ENCODE assay signal across 19 cellular contexts in the genomic region with DNA sequence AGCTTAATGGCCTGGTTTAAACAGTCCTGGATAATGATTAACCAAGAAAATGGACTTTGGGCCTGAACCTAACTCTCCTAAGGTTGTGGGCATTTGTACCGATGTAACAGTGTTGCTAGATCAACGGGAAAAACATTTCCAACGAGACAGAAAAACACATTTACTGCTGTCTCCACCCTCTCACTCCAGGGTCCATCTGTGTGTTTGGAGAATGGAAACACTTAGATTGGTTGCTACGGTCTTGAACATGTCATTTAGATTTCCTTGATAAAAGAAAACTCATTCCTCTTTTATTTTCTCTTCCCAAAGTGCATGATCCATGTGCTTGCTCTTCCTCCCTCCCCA.
DNase-seq lines count a peak whose midpoint lies in the region; ATAC-seq, FAIRE-seq and TF ChIP-seq lines count a peak whose summit lies in the region.
"Had no signal": no experiment of that assay in that cellular context is flagged by ENCODE, and none has a peak within 500 bp of the region (broad histone marks: within the 10 kb centered on the region; RNA-seq: fewer than 3 reads in every experiment).

No MANE protein-coding gene starts in this region.

- H3K4me1 ChIP-seq in hepatocyte (ENCODE audit: insufficient read depth) (peaks cover 29% of the 10 kb centered on the region), mucosa of stomach (ENCODE audit: control insufficient read depth, insufficient read depth, low read length) (peaks cover 39% of the 10 kb centered on the region)
- H3K4me1 ChIP-seq: thyroid gland had no signal

- H3K4me3 ChIP-seq in hepatocyte, result no peak overlapping the region
- H3K4me3 ChIP-seq in mucosa of stomach (ENCODE audit: low read length), result no peak overlapping the region
- H3K4me3 ChIP-seq: heart right ventricle, thyroid gland had no signal

- FAIRE-seq in RCC 7860 (lab: Jason Lieb, UNC), result peak; percentile 82
- FAIRE-seq: GM12892 had no signal

- peak overlapping the region; percentile 63 for H3K4me2 ChIP-seq in hepatocyte

- H3K27me3 ChIP-seq in hepatocyte (no peaks in the 10 kb centered on the region), mucosa of stomach (ENCODE audit: control insufficient read depth, insufficient read depth, low read length) (no peaks in the 10 kb centered on the region)
- H3K27me3 ChIP-seq: heart right ventricle, thyroid gland had no signal

- WGBS in hepatocyte (ENCODE audit: low lambda C conversion rate, missing lambda C conversion rate), result 47% methylated on average over 4 of the region's 4 CpGs

- no peak overlapping the region for H2AFZ ChIP-seq in hepatocyte

- H4K20me1 ChIP-seq in hepatocyte (ENCODE audit: insufficient read depth, poor library complexity, severe bottlenecking), result no peaks in the 10 kb centered on the region

- in situ Hi-C loops in Caki2 (cut with HindIII; ENCODE audit: low pct_unique_long_range_greater_than_20kb, low sequenced_read_pairs), result no loop called here

- peak overlapping the region; percentile 98 for H3K27ac ChIP-seq in hepatocyte
- H3K27ac ChIP-seq: heart right ventricle, thyroid gland had no signal

- peak; percentile 82 for DNase-seq in Caki2 (ENCODE audit: low read depth)
- DNase-seq in RCC 7860 (ENCODE audit: low spot score), result peak; percentile 89
- peak; percentile 82 for DNase-seq in hepatocyte (ENCODE audit: low spot score)
- no peak for DNase-seq in HuH-7.5 (ENCODE audit: low spot score)
- DNase-seq in NOMO-1 treated with DMSO at 0.1 percent for 48 hours (lab: John Stamatoyannopoulos, UW; ENCODE audit: unreplicated experiment), result no peak
- DNase-seq in occipital lobe (lab: John Stamatoyannopoulos, UW), result no peak
- DNase-seq: activated CD4-positive, alpha-beta T cell treated with anti-CD3 and anti-CD28 coated beads for 36 hours; DMS79 treated with DMSO at 0.1 percent for 48 hours; H9; heart right ventricle; naive thymus-derived CD8-positive, alpha-beta T cell; NCI-H1436; NCI-H2171 treated with DMSO at 0.1 percent for 48 hours; SHP77; stimulated activated naive CD4-positive, alpha-beta T cell; thyroid gland had no signal

- H3K9me3 ChIP-seq in hepatocyte (ENCODE audit: low read depth) (no peaks in the 10 kb centered on the region), mucosa of stomach (ENCODE audit: control insufficient read depth, low read length) (no peaks in the 10 kb centered on the region)
- H3K9me3 ChIP-seq: heart right ventricle, thyroid gland had no signal

- no peaks in the 10 kb centered on the region for H3K36me3 ChIP-seq in hepatocyte (replicated peaks; ENCODE audit: insufficient read depth, low read depth)
- H3K36me3 ChIP-seq in mucosa of stomach (ENCODE audit: control insufficient read depth, insufficient read depth, low read length), result no peaks in the 10 kb centered on the region
- H3K36me3 ChIP-seq: heart right ventricle, thyroid gland had no signal

- H3K9me2 ChIP-seq in hepatocyte (replicated peaks; ENCODE audit: insufficient read depth), result no peaks in the 10 kb centered on the region

- H3K9ac ChIP-seq in mucosa of stomach (ENCODE audit: low read length), result peak overlapping the region; percentile 37

- TF ChIP-seq CTCF in hepatocyte (IDR thresholded peaks at IDR 0.05; ENCODE audit: poor library complexity), result no peak

- no peaks in the 10 kb centered on the region for H3K79me2 ChIP-seq in hepatocyte

- no peak for ATAC-seq in HG02885 (IDR thresholded peaks at IDR 0.05; ENCODE audit: poor library complexity, unreplicated experiment)
- ATAC-seq: activated CD4-positive, alpha-beta T cell treated with anti-CD3 and anti-CD28 coated beads for 36 hours; heart right ventricle; naive thymus-derived CD8-positive, alpha-beta T cell had no signal

Comparison
In these comparisons a context has a peak if more than half of its experiments do, and no peak if none do; other contexts are left out.
1. DNase-seq: peak in Caki2 (single experiment), RCC 7860 (single experiment) and hepatocyte (single experiment); none in HuH-7.5 (single experiment), NOMO-1 treated with DMSO at 0.1 percent for 48 hours (single experiment) and occipital lobe (single experiment).